16 cellular contexts compared by ENCODE assay signal in the genomic region with DNA sequence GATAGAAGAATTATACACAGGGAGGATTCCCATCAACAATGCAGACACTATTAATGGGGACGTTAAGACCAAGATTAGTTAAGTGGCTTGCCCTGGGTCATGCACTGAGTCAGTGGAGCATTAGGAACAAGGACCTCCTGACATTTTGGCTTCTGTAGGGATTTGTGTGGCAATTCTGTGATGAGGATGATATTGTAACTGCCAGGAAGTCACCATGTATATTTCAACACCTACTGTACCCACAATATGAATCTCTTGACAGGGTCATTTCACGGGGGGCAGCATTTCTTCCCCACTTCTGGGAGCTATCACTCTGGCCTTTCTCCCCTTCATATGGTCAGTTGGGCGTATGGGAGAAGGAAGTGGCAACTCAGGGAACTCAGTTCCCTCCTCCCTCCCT.
"Had no signal": no experiment of that assay in that cellular context is flagged by ENCODE, and none has a peak within 500 bp of the region (broad histone marks: within the 10 kb centered on the region; RNA-seq: fewer than 3 reads in every experiment).

No MANE protein-coding gene starts in this region.

- H3K9me3 ChIP-seq: stomach, thoracic aorta had no signal

- H3K4me3 ChIP-seq: stomach, thoracic aorta had no signal

- DNase-seq: activated CD4-positive, alpha-beta memory T cell treated with anti-CD3 and anti-CD28 coated beads for 36 hours; activated CD4-positive, alpha-beta T cell treated with anti-CD3 and anti-CD28 coated beads for 1 hour; activated gamma-delta T cell treated with Interleukin-2 at 50 U/mL for 16 hours; activated naive CD8-positive, alpha-beta T cell treated with anti-CD3 and anti-CD28 coated beads, Interleukin-2, amount 10 ng/mL, durations not matched to agents 7 days and 5 days; activated T-cell treated with anti-CD3 and anti-CD28 coated beads, Interleukin-2, amount 50 U/mL, for 72 hours; anterior cingulate cortex; cerebellar nuclear complex; effector memory CD8-positive, alpha-beta T cell; left cardiac atrium; mammary epithelial cell; nephron progenitor cell; stimulated activated CD4-positive, alpha-beta T cell treated with anti-CD3 and anti-CD28 coated beads, Interleukin-2, amount 100 ng/mL, for 48 hours; stimulated activated CD8-positive, alpha-beta memory T cell treated with anti-CD3 and anti-CD28 coated beads, Interleukin-4, amount 100 ng/mL, for 48 hours; stomach; T-helper 2 cell had no signal

- H3K27ac ChIP-seq: stomach, thoracic aorta had no signal

- ATAC-seq: activated T-cell treated with anti-CD3 and anti-CD28 coated beads, Interleukin-2, amount 50 U/mL, for 72 hours; effector memory CD8-positive, alpha-beta T cell; left cardiac atrium had no signal

- H3K36me3 ChIP-seq: stomach, thoracic aorta had no signal

- H3K27me3 ChIP-seq: stomach had no signal
